ENCODE assay signal across 8 cellular contexts in genomic region chr17:47946929-47947397, GRCh38. TPM values are rescaled to one million over a fixed set of nuclear protein-coding genes. Genes with fewer than 3 reads are reported as not detected.
DNase-seq lines count a peak whose midpoint lies in the region; ATAC-seq and TF ChIP-seq lines count a peak whose summit lies in the region.

No MANE protein-coding gene starts in this region.

- peaks cover 55% of the 10 kb centered on the region for H3K4me1 Mint-ChIP-seq in activated CD4-positive, alpha-beta T cell treated with anti-CD3 and anti-CD28 coated beads, Interleukin-2, amount 10 ng/mL, durations not matched to agents 7 days and 5 days

- peak; percentile 65 for ATAC-seq in HG03442 (IDR thresholded peaks at IDR 0.05; ENCODE audit: unreplicated experiment)
- ATAC-seq in right lobe of liver: peak; percentile 58 to 68 (median 64)
- no peak for ATAC-seq in GM19463 (IDR thresholded peaks at IDR 0.05; ENCODE audit: unreplicated experiment)

- CTCF ChIA-PET in activated CD4-positive, alpha-beta T cell treated with anti-CD3 and anti-CD28 coated beads, Interleukin-2, amount 10 ng/mL, durations not matched to agents 7 days and 5 days (lab: Charles Lee): interaction anchor here (0.6 to 10.1 kb wide), 21 partner anchors 10 to 689 kb away, joined by 3 to 142 read pairs (median 3); partner anchors contain the start of genes CDK5RAP3, PRR15L, SCRN2 and SP6

- peak overlapping the region; percentile 86 for H3K27ac ChIP-seq in colonic mucosa
- peak overlapping the region; percentile 61 to 98 (median 86) for H3K27ac ChIP-seq in right lobe of liver

- TF ChIP-seq POLR2A in right lobe of liver (IDR thresholded peaks at IDR 0.05): no peak

- no peak overlapping the region for H3K4me3 ChIP-seq in GM06990 (replicated peaks; ENCODE audit: low read depth, low read length)
- no peak overlapping the region for H3K4me3 ChIP-seq in colonic mucosa
- H3K4me3 ChIP-seq in right lobe of liver: no peak overlapping the region

- H3K36me3 ChIP-seq in GM06990 (ENCODE audit: control insufficient read depth, insufficient read depth, low read length): peaks cover 23% of the 10 kb centered on the region
- no peaks in the 10 kb centered on the region for H3K36me3 ChIP-seq in colonic mucosa
- peaks cover 0 to 5% (median 0%) of the 10 kb centered on the region in 4 donors for H3K36me3 ChIP-seq in right lobe of liver

- POLR2A ChIA-PET in activated CD4-positive, alpha-beta T cell treated with anti-CD3 and anti-CD28 coated beads, Interleukin-2, amount 10 ng/mL, durations not matched to agents 7 days and 5 days (lab: Charles Lee): interaction anchor here (0.5 kb wide), 1 partner anchor 478 kb away, joined by 7 read pairs; no protein-coding TSS in a partner anchor

- DNase-seq in GM06990 (ENCODE audit: extremely low read depth, insufficient read length) (peak; percentile 49), NCI-H526 (lab: John Stamatoyannopoulos, UW) (peak; percentile 77 to 88), colonic mucosa (peak; percentile 94), right lobe of liver (peak; percentile 79 to 86 (median 83))
- DNase-seq in activated CD4-positive, alpha-beta T cell treated with anti-CD3 and anti-CD28 coated beads, Interleukin-2, amount 10 ng/mL, durations not matched to agents 7 days and 5 days: peak; percentile 80
- peak; percentile 47 to 55 (median 54) for DNase-seq in stimulated activated CD4-positive, alpha-beta T cell treated with anti-CD3 and anti-CD28 coated beads, TNF-alpha, amount 100 ng/mL, for 4 hours (ENCODE audit: low read depth in 3 of 3)

- 29% methylated on average over 2 of the region's 2 CpGs for WGBS in right lobe of liver (ENCODE audit: insufficient coverage, low coverage, low lambda C conversion rate, missing lambda C conversion rate)

- H3K36me3 Mint-ChIP-seq in activated CD4-positive, alpha-beta T cell treated with anti-CD3 and anti-CD28 coated beads, Interleukin-2, amount 10 ng/mL, durations not matched to agents 7 days and 5 days (ENCODE audit: low read depth): peaks cover 22% of the 10 kb centered on the region

- peak overlapping the region in 1 of 2 donors; percentile 53 for H3K9ac ChIP-seq in colonic mucosa (ENCODE audit: low read depth in 2 of 2, low read length in 2 of 2)

- H3K9me3 ChIP-seq in colonic mucosa (no peaks in the 10 kb centered on the region), right lobe of liver (no peaks in the 10 kb centered on the region)

- no peak overlapping the region for H3K27ac Mint-ChIP-seq in activated CD4-positive, alpha-beta T cell treated with anti-CD3 and anti-CD28 coated beads, Interleukin-2, amount 10 ng/mL, durations not matched to agents 7 days and 5 days

- no peak overlapping the region for H3K4me3 Mint-ChIP-seq in activated CD4-positive, alpha-beta T cell treated with anti-CD3 and anti-CD28 coated beads, Interleukin-2, amount 10 ng/mL, durations not matched to agents 7 days and 5 days

- peaks cover 9% of the 10 kb centered on the region for H3K4me1 ChIP-seq in colonic mucosa
- peaks cover 2 to 90% (median 40%) of the 10 kb centered on the region in 4 donors for H3K4me1 ChIP-seq in right lobe of liver

- H3K27me3 ChIP-seq in GM06990 (replicated peaks; ENCODE audit: control insufficient read depth, insufficient read depth, low read length): no peaks in the 10 kb centered on the region
- H3K27me3 ChIP-seq in colonic mucosa: no peaks in the 10 kb centered on the region
- no peaks in the 10 kb centered on the region for H3K27me3 ChIP-seq in right lobe of liver

- intact Hi-C loops in colonic mucosa (cut with DNase I): no loop called here
- intact Hi-C loops in right lobe of liver (cut with DNase I): no loop called here

- H3K9me3 Mint-ChIP-seq in activated CD4-positive, alpha-beta T cell treated with anti-CD3 and anti-CD28 coated beads, Interleukin-2, amount 10 ng/mL, durations not matched to agents 7 days and 5 days: no peaks in the 10 kb centered on the region

- no peaks in the 10 kb centered on the region for H3K27me3 Mint-ChIP-seq in activated CD4-positive, alpha-beta T cell treated with anti-CD3 and anti-CD28 coated beads, Interleukin-2, amount 10 ng/mL, durations not matched to agents 7 days and 5 days

- peak; percentile 86 for TF ChIP-seq CTCF in GM06990 (IDR thresholded peaks at IDR 0.05; ENCODE audit: insufficient read depth, low read length, poor library complexity, severe bottlenecking)
- TF ChIP-seq CTCF in colonic mucosa (IDR thresholded peaks at IDR 0.05): peak; percentile 85
- TF ChIP-seq CTCF in right lobe of liver (IDR thresholded peaks at IDR 0.05): peak; percentile 77 to 88 (median 84)

RNA-seq across cellular contexts. Expression of gene PNPO, which starts 5.6 kb away (rescaled TPM):
- 10 to 100 TPM; 30.9 to 36.5 TPM for total RNA-seq in activated CD4-positive, alpha-beta T cell treated with anti-CD3 and anti-CD28 coated beads, Interleukin-2, amount 10 ng/mL, durations not matched to agents 7 days and 5 days
- total RNA-seq in colonic mucosa: 10 to 100 TPM; 18.1 to 70.5 TPM
- 100 to 1,000 TPM in 5 of 6 experiments, 10 to 100 TPM in 1; 85.0 to 151 (median 124) TPM for total RNA-seq in right lobe of liver

RNA-seq across cellular contexts. Expression of gene PRR15L, which starts 10.7 kb away (rescaled TPM):
- not detected for total RNA-seq in activated CD4-positive, alpha-beta T cell treated with anti-CD3 and anti-CD28 coated beads, Interleukin-2, amount 10 ng/mL, durations not matched to agents 7 days and 5 days
- total RNA-seq in colonic mucosa (100 to 1,000 TPM; 223 to 259 TPM), right lobe of liver (1 to 10 TPM in 1 of 6 experiments, under 1 TPM in 5; 0.19 to 1.1 (median 0.47) TPM)

RNA-seq across cellular contexts. Expression of gene CDK5RAP3, which starts 23.9 kb away (rescaled TPM):
- 100 to 1,000 TPM; 212 to 213 TPM for total RNA-seq in activated CD4-positive, alpha-beta T cell treated with anti-CD3 and anti-CD28 coated beads, Interleukin-2, amount 10 ng/mL, durations not matched to agents 7 days and 5 days
- total RNA-seq in colonic mucosa (100 to 1,000 TPM; 131 to 172 TPM), right lobe of liver (100 to 1,000 TPM in 3 of 6 experiments, 10 to 100 TPM in 3; 47.3 to 119 (median 99.7) TPM)

RNA-seq across cellular contexts. Expression of gene SP2, which starts 50.9 kb away (rescaled TPM):
- total RNA-seq in activated CD4-positive, alpha-beta T cell treated with anti-CD3 and anti-CD28 coated beads, Interleukin-2, amount 10 ng/mL, durations not matched to agents 7 days and 5 days: 10 to 100 TPM; 27.6 to 33.8 TPM
- total RNA-seq in colonic mucosa (10 to 100 TPM; 18.1 to 21.6 TPM), right lobe of liver (1 to 10 TPM; 3.1 to 7.9 (median 5.5) TPM)

Comparison
In these comparisons a context has a peak if more than half of its experiments do, and no peak if none do; other contexts are left out.
1. RNA of gene PRR15L, which starts 10.7 kb away (total RNA-seq): 223 to 259 TPM in colonic mucosa; 0.19 to 1.1 TPM in right lobe of liver and not detected in activated CD4-positive, alpha-beta T cell treated with anti-CD3 and anti-CD28 coated beads, Interleukin-2, amount 10 ng/mL, durations not matched to agents 7 days and 5 days; every median in the first group is over 100 times any median in the second.
2. Peak in every context shown above with its lines, with median percentiles within 50 percentile points of each other: DNase-seq and CTCF ChIP-seq.